ENCODE assay signal across 15 cellular contexts in genomic region chr7:4862156-4862555, GRCh38. TPM values are rescaled to one million over a fixed set of nuclear protein-coding genes. Genes with fewer than 3 reads are reported as not detected.
DNase-seq lines count a peak whose midpoint lies in the region; ATAC-seq and TF ChIP-seq lines count a peak whose summit lies in the region.
"Had no signal": no experiment of that assay in that cellular context is flagged by ENCODE, and none has a peak within 500 bp of the region (broad histone marks: within the 10 kb centered on the region; RNA-seq: fewer than 3 reads in every experiment).

No MANE protein-coding gene starts in this region.

- no peak for DNase-seq in activated T-cell treated with anti-CD3 and anti-CD28 coated beads, Interleukin-2, amount 50 U/mL, for 72 hours
- DNase-seq in activated T-cell treated with anti-CD3 and anti-CD28 coated beads, Interleukin-2, amount 50 U/mL, for 1 hour: no peak
- DNase-seq in choroid plexus epithelial cell (ENCODE audit: low read depth) (no peak), suprapubic skin (ENCODE audit: low spot score in 2 of 2) (no peak), HAP-1 (ENCODE audit: low spot score in 2 of 2) (no peak)
- DNase-seq in effector CD8-positive, alpha-beta T cell (lab: John Stamatoyannopoulos, UW): no peak
- DNase-seq in activated CD4-positive, CD25-positive, alpha-beta regulatory T cell (lab: John Stamatoyannopoulos, UW): no peak
- DNase-seq: left colon, NCI-H1092 treated with DMSO at 0.1 percent for 48 hours, upper lobe of right lung had no signal

- H3K9me3 ChIP-seq in mesodermal cell (ENCODE audit: control insufficient read depth, low read length): peaks cover 10% of the 10 kb centered on the region
- no peaks in the 10 kb centered on the region for H3K9me3 ChIP-seq in suprapubic skin
- no peaks in the 10 kb centered on the region for H3K9me3 ChIP-seq in HAP-1
- H3K9me3 ChIP-seq: A549, upper lobe of right lung had no signal

- H3K4me1 Mint-ChIP-seq in activated T-cell treated with anti-CD3 and anti-CD28 coated beads, Interleukin-2, amount 50 U/mL, for 72 hours (ENCODE audit: low read depth): no peaks in the 10 kb centered on the region

- H3K4me3 Mint-ChIP-seq in activated T-cell treated with anti-CD3 and anti-CD28 coated beads, Interleukin-2, amount 50 U/mL, for 72 hours: peak overlapping the region; percentile 66

- ATAC-seq in activated T-cell treated with anti-CD3 and anti-CD28 coated beads, Interleukin-2, amount 50 U/mL, for 72 hours (replicated peaks in 1 of 2): no peak
- ATAC-seq: A549, left colon had no signal

- H3K27me3 ChIP-seq in suprapubic skin (peaks cover 19% of the 10 kb centered on the region), HAP-1 (ENCODE audit: low read depth) (no peaks in the 10 kb centered on the region)
- H3K27me3 ChIP-seq: cardiac muscle cell had no signal

- in situ Hi-C loops in HAP-1 (cut with MboI; ENCODE audit: low sequenced_read_pairs): no loop called here

- no peak for TF ChIP-seq EP300 in suprapubic skin (IDR thresholded peaks at IDR 0.05)

- no peak for TF ChIP-seq CTCF in choroid plexus epithelial cell (conservative IDR thresholded peaks at IDR 0.05; ENCODE audit: low read depth, low read length)
- TF ChIP-seq CTCF in suprapubic skin (IDR thresholded peaks at IDR 0.05): no peak

- H3K4me3 ChIP-seq in choroid plexus epithelial cell (ENCODE audit: low read depth, low read length): peak overlapping the region; percentile 59
- H3K4me3 ChIP-seq in mesodermal cell (ENCODE audit: extremely low read depth, insufficient read depth, low read length, poor library complexity, severe bottlenecking): peak overlapping the region; percentile 32
- peak overlapping the region; percentile 40 for H3K4me3 ChIP-seq in suprapubic skin
- H3K4me3 ChIP-seq in HAP-1: no peak overlapping the region
- H3K4me3 ChIP-seq: A549, cardiac muscle cell had no signal

- H3K36me3 ChIP-seq in mesodermal cell (ENCODE audit: control insufficient read depth, insufficient read depth, low read length) (no peaks in the 10 kb centered on the region), suprapubic skin (no peaks in the 10 kb centered on the region), HAP-1 (replicated peaks) (no peaks in the 10 kb centered on the region)
- H3K36me3 ChIP-seq: cardiac muscle cell, upper lobe of right lung had no signal

- H3K4me1 ChIP-seq in mesodermal cell (ENCODE audit: control insufficient read depth, insufficient read depth, low read length, poor library complexity, severe bottlenecking) (no peaks in the 10 kb centered on the region), suprapubic skin (no peaks in the 10 kb centered on the region), HAP-1 (no peaks in the 10 kb centered on the region)
- H3K4me1 ChIP-seq: A549, upper lobe of right lung had no signal

- H3K36me3 Mint-ChIP-seq in activated T-cell treated with anti-CD3 and anti-CD28 coated beads, Interleukin-2, amount 50 U/mL, for 72 hours (ENCODE audit: insufficient read depth in 2 of 2): peaks cover 9 to 10% of the 10 kb centered on the region in 2 donors

- WGBS in mesodermal cell (ENCODE audit: insufficient coverage in 2 of 2), 2 experiments: 96 to 97% methylated on average over 14 of the region's 14 CpGs
- 79% methylated on average over 14 of the region's 14 CpGs for WGBS in suprapubic skin

- no peak for TF ChIP-seq POLR2A in suprapubic skin (IDR thresholded peaks at IDR 0.05)

- H3K27ac ChIP-seq in mesodermal cell (ENCODE audit: low read depth, low read length, severe bottlenecking) (no peak overlapping the region), suprapubic skin (no peak overlapping the region)
- H3K27ac ChIP-seq: A549, cardiac muscle cell, upper lobe of right lung had no signal

- H3K27ac Mint-ChIP-seq in activated T-cell treated with anti-CD3 and anti-CD28 coated beads, Interleukin-2, amount 50 U/mL, for 72 hours: no peak overlapping the region

- peaks cover 52% of the 10 kb centered on the region for H3K27me3 Mint-ChIP-seq in activated T-cell treated with anti-CD3 and anti-CD28 coated beads, Interleukin-2, amount 50 U/mL, for 72 hours (ENCODE audit: low read depth)

- H3K9me3 Mint-ChIP-seq in activated T-cell treated with anti-CD3 and anti-CD28 coated beads, Interleukin-2, amount 50 U/mL, for 72 hours: peaks cover 0 to 2% of the 10 kb centered on the region in 2 donors

RNA-seq across cellular contexts. Expression of gene PAPOLB, which starts 0.3 kb away (rescaled TPM):
- total RNA-seq in activated T-cell treated with anti-CD3 and anti-CD28 coated beads, Interleukin-2, amount 50 U/mL, for 72 hours: under 1 TPM in 1 of 2 donors, not detected in 1; 0.05 TPM
- polyA plus RNA-seq in mesodermal cell (2013, experiment 1 of 2): not detected
- 0.10 TPM for polyA plus RNA-seq in mesodermal cell (2013, experiment 2 of 2)
- total RNA-seq in suprapubic skin: under 1 TPM in 2 of 4 donors, not detected in 2; 0.11 to 0.30 TPM
- total RNA-seq: HT1080, RPMI7951 had no signal
- polyA plus RNA-seq: A549, cardiac muscle cell had no signal

RNA-seq across cellular contexts. Expression of gene RADIL, which starts 21.4 kb away (rescaled TPM):
- total RNA-seq in activated T-cell treated with anti-CD3 and anti-CD28 coated beads, Interleukin-2, amount 50 U/mL, for 72 hours: under 1 TPM; 0.50 to 0.53 TPM
- 19.8 TPM for polyA plus RNA-seq in mesodermal cell (2013, experiment 1 of 2)
- polyA plus RNA-seq in mesodermal cell (2013, experiment 2 of 2): 18.5 TPM
- total RNA-seq in suprapubic skin: 1 to 10 TPM; 2.1 to 6.8 (median 3.6) TPM
- total RNA-seq: RPMI7951 had no signal
